Comparison of ENCODE assay signal across 14 cellular contexts in genomic region chr1:153021829-153022228, GRCh38. TPM values are rescaled to one million over a fixed set of nuclear protein-coding genes. Genes with fewer than 3 reads are reported as not detected.
"Had no signal": no experiment of that assay in that cellular context is flagged by ENCODE, and none has a peak within 500 bp of the region (broad histone marks: within the 10 kb centered on the region; RNA-seq: fewer than 3 reads in every experiment).

No MANE protein-coding gene starts in this region.

RNA-seq across cellular contexts. Expression of gene SPRR1B, which starts 9.2 kb away (rescaled TPM):
- total RNA-seq: stomach, subcutaneous adipose tissue, temporal lobe, testis, thoracic aorta, thyroid gland, tibial nerve, transverse colon, upper lobe of left lung, upper lobe of right lung, urinary bladder, uterus had no signal
- polyA plus RNA-seq: urinary bladder had no signal

RNA-seq across cellular contexts. Expression of gene SPRR2D, which starts 19.1 kb away (rescaled TPM):
- total RNA-seq: stomach, subcutaneous adipose tissue, temporal lobe, thoracic aorta, thyroid gland, tibial nerve, transverse colon, upper lobe of right lung, ureter, urinary bladder, uterus had no signal
- polyA plus RNA-seq: urinary bladder had no signal

RNA-seq across cellular contexts. Expression of gene SPRR3, which starts 20.3 kb away (rescaled TPM):
- total RNA-seq: subcutaneous adipose tissue, suprapubic skin, temporal lobe, testis, thoracic aorta, thyroid gland, tibial nerve, transverse colon, upper lobe of left lung, upper lobe of right lung had no signal

RNA-seq across cellular contexts. Expression of gene SPRR2A, which starts 35.5 kb away (rescaled TPM):
- total RNA-seq: stomach, subcutaneous adipose tissue, suprapubic skin, temporal lobe, testis, thoracic aorta, thyroid gland, tibial nerve, transverse colon, upper lobe of left lung, upper lobe of right lung, urinary bladder had no signal
- polyA plus RNA-seq: urinary bladder had no signal

RNA-seq across cellular contexts. Expression of gene SPRR1A, which starts 37.9 kb away (rescaled TPM):
- total RNA-seq: stomach, subcutaneous adipose tissue, temporal lobe, testis, thoracic aorta, thyroid gland, tibial nerve, transverse colon, upper lobe of left lung, upper lobe of right lung, urinary bladder, uterus had no signal
- polyA plus RNA-seq: urinary bladder had no signal
